Comparison of ENCODE assay signal across 14 cellular contexts in the genomic region with DNA sequence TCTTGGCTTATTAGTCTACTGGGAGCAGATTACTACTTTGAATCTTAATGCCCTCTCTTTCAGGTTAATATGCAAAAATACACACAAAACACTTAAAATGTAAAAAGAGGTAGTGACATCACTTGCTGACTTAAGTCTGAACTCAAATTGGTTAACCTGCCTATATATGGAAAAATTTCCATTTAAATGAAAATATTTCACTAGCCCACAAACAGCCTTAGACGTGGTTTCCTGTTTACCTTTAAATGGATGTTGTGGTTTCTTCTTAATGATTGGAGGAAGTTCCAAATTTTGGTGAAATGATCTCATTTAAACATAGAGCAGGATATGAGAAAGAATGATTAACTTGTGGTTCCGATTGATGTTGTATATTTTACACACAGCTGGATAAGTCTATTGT.
DNase-seq lines count a peak whose midpoint lies in the region; ATAC-seq and TF ChIP-seq lines count a peak whose summit lies in the region.
"Had no signal": no experiment of that assay in that cellular context is flagged by ENCODE, and none has a peak within 500 bp of the region (broad histone marks: within the 10 kb centered on the region; RNA-seq: fewer than 3 reads in every experiment).

No MANE protein-coding gene starts in this region.

- H3K4me3 Mint-ChIP-seq in activated T-cell treated with anti-CD3 and anti-CD28 coated beads, Interleukin-2, amount 50 U/mL, for 24 hours: no peak overlapping the region
- H3K4me3 Mint-ChIP-seq: activated CD8-positive, alpha-beta T cell treated with anti-CD3 and anti-CD28 coated beads, Interleukin-2, amount 10 ng/mL, durations not matched to agents 7 days and 5 days; activated naive CD8-positive, alpha-beta T cell treated with anti-CD3 and anti-CD28 coated beads, Interleukin-2, amount 50 U/mL, for 24 hours; B cell had no signal

- no peaks in the 10 kb centered on the region for H3K36me3 Mint-ChIP-seq in activated T-cell treated with anti-CD3 and anti-CD28 coated beads, Interleukin-2, amount 50 U/mL, for 24 hours (ENCODE audit: low read depth)

- H3K4me1 Mint-ChIP-seq in activated T-cell treated with anti-CD3 and anti-CD28 coated beads, Interleukin-2, amount 50 U/mL, for 24 hours (ENCODE audit: low read depth): no peaks in the 10 kb centered on the region
- H3K4me1 Mint-ChIP-seq: activated naive CD8-positive, alpha-beta T cell treated with anti-CD3 and anti-CD28 coated beads, Interleukin-2, amount 50 U/mL, for 24 hours; B cell had no signal

- H3K4me3 ChIP-seq in cardiac fibroblast (replicated peaks in 1 of 2; ENCODE audit: low read depth in 2 of 2, low read length in 2 of 2): no peak overlapping the region
- H3K4me3 ChIP-seq: esophagus squamous epithelium, lung had no signal

- ATAC-seq in GM19463 (IDR thresholded peaks at IDR 0.05; ENCODE audit: unreplicated experiment): peak; percentile 80
- peak; percentile 89 for ATAC-seq in HG03354 (IDR thresholded peaks at IDR 0.05; ENCODE audit: poor library complexity, severe bottlenecking, unreplicated experiment)
- ATAC-seq: activated CD8-positive, alpha-beta T cell treated with anti-CD3 and anti-CD28 coated beads, Interleukin-2, amount 10 ng/mL, durations not matched to agents 7 days and 5 days; activated naive CD8-positive, alpha-beta T cell treated with anti-CD3 and anti-CD28 coated beads, Interleukin-2, amount 50 U/mL, for 24 hours had no signal

- H3K27ac Mint-ChIP-seq in activated T-cell treated with anti-CD3 and anti-CD28 coated beads, Interleukin-2, amount 50 U/mL, for 24 hours: no peak overlapping the region
- H3K27ac Mint-ChIP-seq: activated CD8-positive, alpha-beta T cell treated with anti-CD3 and anti-CD28 coated beads, Interleukin-2, amount 10 ng/mL, durations not matched to agents 7 days and 5 days; activated naive CD8-positive, alpha-beta T cell treated with anti-CD3 and anti-CD28 coated beads, Interleukin-2, amount 50 U/mL, for 24 hours; B cell had no signal

- no peaks in the 10 kb centered on the region for H3K27me3 Mint-ChIP-seq in activated T-cell treated with anti-CD3 and anti-CD28 coated beads, Interleukin-2, amount 50 U/mL, for 24 hours
- H3K27me3 Mint-ChIP-seq: activated naive CD8-positive, alpha-beta T cell treated with anti-CD3 and anti-CD28 coated beads, Interleukin-2, amount 50 U/mL, for 24 hours; B cell had no signal

- no peak for TF ChIP-seq CTCF in cardiac fibroblast (IDR thresholded peaks at IDR 0.05; ENCODE audit: low read depth, low read length)

- H3K9me3 Mint-ChIP-seq in activated T-cell treated with anti-CD3 and anti-CD28 coated beads, Interleukin-2, amount 50 U/mL, for 24 hours: peaks cover 4% of the 10 kb centered on the region
- H3K9me3 Mint-ChIP-seq: activated naive CD8-positive, alpha-beta T cell treated with anti-CD3 and anti-CD28 coated beads, Interleukin-2, amount 50 U/mL, for 24 hours had no signal

- DNase-seq in AG08396 (ENCODE audit: low spot score): peak; percentile 21
- DNase-seq in cardiac fibroblast (ENCODE audit: low read depth in 2 of 2): peak; percentile 8 to 50
- no peak for DNase-seq in SKM-1 (lab: John Stamatoyannopoulos, UW; ENCODE audit: unreplicated experiment)
- no peak for DNase-seq in activated CD8-positive, alpha-beta memory T cell treated with anti-CD3 and anti-CD28 coated beads, Interleukin-2, amount 50 U/mL, for 48 hours
- no peak for DNase-seq in SK-N-DZ (ENCODE audit: low spot score)
- DNase-seq in activated T-cell treated with anti-CD3 and anti-CD28 coated beads, Interleukin-2, amount 50 U/mL, for 24 hours: no peak
- DNase-seq: activated CD8-positive, alpha-beta T cell treated with anti-CD3 and anti-CD28 coated beads, Interleukin-2, amount 10 ng/mL, durations not matched to agents 7 days and 5 days; activated naive CD8-positive, alpha-beta T cell treated with anti-CD3 and anti-CD28 coated beads, Interleukin-2, amount 50 U/mL, for 24 hours; esophagus squamous epithelium; NCI-H345 had no signal

Comparison
In these comparisons a context has a peak if more than half of its experiments do, and no peak if none do; other contexts are left out.
1. DNase-seq: peak in AG08396 (single experiment) and cardiac fibroblast (2 of 2); none in SKM-1 (single experiment), activated CD8-positive, alpha-beta memory T cell treated with anti-CD3 and anti-CD28 coated beads, Interleukin-2, amount 50 U/mL, for 48 hours (single experiment), SK-N-DZ (single experiment) and activated T-cell treated with anti-CD3 and anti-CD28 coated beads, Interleukin-2, amount 50 U/mL, for 24 hours (single experiment).